Comparison of ENCODE assay signal across 1 cellular context in the genomic region with DNA sequence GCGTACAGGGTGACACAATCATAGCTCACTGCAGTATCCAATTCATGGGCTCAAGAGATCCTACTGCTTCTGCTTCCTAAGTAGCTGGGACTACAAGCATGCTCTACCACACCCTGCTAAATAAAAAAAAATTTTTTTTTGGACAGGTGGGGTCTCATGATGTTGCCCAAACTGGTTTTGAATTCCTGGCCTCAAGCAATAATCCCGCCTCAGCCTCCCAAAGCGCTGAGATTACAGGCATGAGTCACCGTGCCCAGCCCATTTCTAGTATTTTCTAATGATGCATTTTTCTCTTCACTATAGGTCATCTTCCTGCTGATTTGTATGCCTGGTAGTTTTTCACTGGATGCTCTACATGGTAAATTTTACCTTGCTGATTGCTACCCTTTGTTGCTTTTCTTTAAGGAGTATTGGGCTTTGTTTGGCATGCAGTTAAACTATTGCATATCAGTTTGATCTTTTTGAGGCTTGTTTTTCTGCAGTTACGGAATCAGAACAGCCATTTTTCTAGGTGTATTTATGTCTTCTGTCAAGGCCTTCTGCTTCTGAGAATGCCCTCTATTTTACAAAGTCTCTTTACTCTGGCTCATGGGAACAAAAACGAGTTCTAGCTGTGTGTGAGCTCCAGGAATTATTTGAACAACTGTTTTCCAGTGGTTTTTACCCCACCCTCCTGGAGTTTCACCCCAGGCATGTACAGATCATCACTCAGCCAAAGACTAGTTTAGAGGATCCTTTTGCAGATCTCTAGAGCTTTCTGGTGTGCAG.
TF ChIP-seq lines count a peak whose summit lies in the region.

No MANE protein-coding gene starts in this region.

TF ChIP-seq in endothelial cell of umbilical vein, 7 proteins besides CTCF, POLR2A, EP300 and RAD21 (continued from another document):
- TF ChIP-seq JUN (IDR thresholded peaks at IDR 0.05; ENCODE audit: borderline replicate concordance, insufficient read depth, insufficient read length, low read depth) = no peak
TF ChIP-seq in endothelial cell of umbilical vein: peak in this region for 1.
